In the genomic region with DNA sequence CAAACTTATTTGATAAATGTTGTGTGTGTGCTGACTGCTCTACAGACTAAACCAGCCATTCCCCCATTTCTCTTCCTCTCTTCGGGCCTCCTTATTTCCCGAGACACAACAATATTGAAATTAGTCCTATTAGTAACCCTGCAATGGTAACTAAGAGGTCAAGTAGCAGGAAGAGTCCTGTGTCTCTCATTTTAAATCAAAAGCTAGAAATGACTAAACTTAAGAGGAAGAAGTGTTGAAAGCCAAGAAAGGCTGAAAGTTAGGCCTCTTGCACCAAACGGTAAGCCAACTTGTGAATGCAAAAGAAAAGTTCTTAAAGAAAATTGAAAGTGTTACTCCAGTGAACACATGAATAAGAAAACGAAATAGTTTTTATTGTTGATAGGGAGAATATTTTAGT, we compare ENCODE assay signal across 21 cellular contexts.
"Had no signal": no experiment of that assay in that cellular context is flagged by ENCODE, and none has a peak within 500 bp of the region (broad histone marks: within the 10 kb centered on the region; RNA-seq: fewer than 3 reads in every experiment).

No MANE protein-coding gene starts in this region.

- H3K36me3 ChIP-seq: left ventricle myocardium inferior, right atrium auricular region, transverse colon, vagina had no signal

- DNase-seq: activated CD4-positive, alpha-beta T cell treated with anti-CD3 and anti-CD28 coated beads, Interleukin-2, amount 50 U/mL, for 48 hours; activated CD4-positive, CD25-positive, alpha-beta regulatory T cell treated with anti-CD3 and anti-CD28 coated beads, Interleukin-2, amount 50 U/mL, for 72 hours; activated naive CD4-positive, alpha-beta T cell treated with anti-CD3 and anti-CD28 coated beads for 36 hours; activated naive CD8-positive, alpha-beta T cell treated with anti-CD3 and anti-CD28 coated beads, Interleukin-2, amount 50 U/mL, for 24 hours; aorta; cortex of kidney; effector CD8-positive, alpha-beta T cell; foreskin fibroblast; hypothalamus; left ventricle myocardium inferior; mesenchymal stem cell; natural killer cell; nucleus accumbens; stimulated activated CD4-positive, alpha-beta T cell treated with anti-CD3 and anti-CD28 coated beads, Interleukin-15, amount 100 ng/mL, for 24 hours; stimulated activated CD4-positive, alpha-beta T cell treated with anti-CD3 and anti-CD28 coated beads, Interleukin-4, amount 100 ng/mL, for 4 hours; stimulated activated CD8-positive, alpha-beta memory T cell treated with anti-CD3 and anti-CD28 coated beads, Interleukin-4, amount 100 ng/mL, for 48 hours; stimulated activated naive CD8-positive, alpha-beta T cell treated with anti-CD3 and anti-CD28 coated beads, Interleukin-15, Interleukin-2, amounts not matched to agents 100 U/mL and 50 U/mL, for 24 hours; transverse colon had no signal

- H3K9me3 ChIP-seq: right atrium auricular region, transverse colon, vagina had no signal

- ATAC-seq: activated naive CD8-positive, alpha-beta T cell treated with anti-CD3 and anti-CD28 coated beads, Interleukin-2, amount 50 U/mL, for 24 hours; natural killer cell; stimulated activated naive CD8-positive, alpha-beta T cell treated with anti-CD3 and anti-CD28 coated beads, Interleukin-15, Interleukin-2, amounts not matched to agents 100 U/mL and 50 U/mL, for 24 hours had no signal

- H3K4me3 ChIP-seq: left ventricle myocardium inferior, right atrium auricular region, skin epidermis, transverse colon, vagina had no signal

- H3K27me3 ChIP-seq: right atrium auricular region, transverse colon, vagina had no signal

- H3K27ac ChIP-seq: left ventricle myocardium inferior, right atrium auricular region, skin epidermis, transverse colon, vagina had no signal
